8 cellular contexts compared by ENCODE assay signal in genomic region chr7:92447239-92448184, GRCh38. TPM values are rescaled to one million over a fixed set of nuclear protein-coding genes. Genes with fewer than 3 reads are reported as not detected.
A peak's percentile ranks its signal among the peaks of the same experiment; 100 is the strongest.
DNase-seq lines count a peak whose midpoint lies in the region; ATAC-seq and TF ChIP-seq lines count a peak whose summit lies in the region.

GATAD1 (plus strand) TSS chr7:92447482; CDS start chr7:92447730, 248 bp downstream.

- peak; percentile 75 for DNase-seq in NCI-H1048 (lab: John Stamatoyannopoulos, UW)
- peak; percentile 89 for DNase-seq in SKM-1 (lab: John Stamatoyannopoulos, UW; ENCODE audit: unreplicated experiment)
- peak; percentile 83 to 90 for DNase-seq in activated naive CD4-positive, alpha-beta T cell treated with anti-CD3 and anti-CD28 coated beads, Interleukin-2, amount 50 U/mL, for 72 hours (ENCODE audit: low spot score in 2 of 2)
- DNase-seq in glomerular endothelial cell (ENCODE audit: extremely low read depth, low read depth, low spot score): peak; percentile 66
- DNase-seq in omental fat pad (ENCODE audit: low spot score): peak; percentile 55
- DNase-seq in testis: peak; percentile 95

- ATAC-seq in HG02588 (IDR thresholded peaks at IDR 0.05; ENCODE audit: unreplicated experiment): peak; percentile 92
- peak; percentile 87 to 92 for ATAC-seq in activated naive CD4-positive, alpha-beta T cell treated with anti-CD3 and anti-CD28 coated beads, Interleukin-2, amount 50 U/mL, for 72 hours
- peak; percentile 99 for ATAC-seq in omental fat pad (ENCODE audit: low FRiP score)

- intact Hi-C loops in testis (cut with DNase I; ENCODE audit: low total_unique reads): no loop called here

- no peaks in the 10 kb centered on the region for H3K9me3 ChIP-seq in testis

- no peaks in the 10 kb centered on the region for H3K9me3 Mint-ChIP-seq in activated naive CD4-positive, alpha-beta T cell treated with anti-CD3 and anti-CD28 coated beads, Interleukin-2, amount 50 U/mL, for 72 hours

- H3K4me3 ChIP-seq in testis: peak within 1 kb of the TSS; percentile 85 to 98

- peaks cover 10% of the 10 kb centered on the region for H3K4me1 ChIP-seq in testis

- peak within 1 kb of the TSS; percentile 90 to 91 for H3K27ac ChIP-seq in testis

- WGBS in testis, 2 donors: 0% methylated on average over 3 to 65 of the region's 91 CpGs

- H3K36me3 ChIP-seq in testis (ENCODE audit: low read depth, missing control alignments): no peaks in the 10 kb centered on the region

- peak within 1 kb of the TSS; percentile 93 for H3K27ac Mint-ChIP-seq in activated naive CD4-positive, alpha-beta T cell treated with anti-CD3 and anti-CD28 coated beads, Interleukin-2, amount 50 U/mL, for 72 hours

- TF ChIP-seq POLR2A in testis (IDR thresholded peaks at IDR 0.05): no peak

- TF ChIP-seq CTCF in GM12801 (IDR thresholded peaks at IDR 0.05; ENCODE audit: extremely low read depth, insufficient read length) (peak; percentile 58), omental fat pad (IDR thresholded peaks at IDR 0.05) (peak in 2 of 3 donors; percentile 70 to 72), testis (IDR thresholded peaks at IDR 0.05) (peak; percentile 90 to 97 (median 96))

- no peaks in the 10 kb centered on the region for H3K27me3 ChIP-seq in testis

- H3K36me3 Mint-ChIP-seq in activated naive CD4-positive, alpha-beta T cell treated with anti-CD3 and anti-CD28 coated beads, Interleukin-2, amount 50 U/mL, for 72 hours: peaks cover 6 to 15% of the 10 kb centered on the region in 2 donors

RNA-seq across cellular contexts. Expression of gene GATAD1, which starts in this region (rescaled TPM):
- 10 to 100 TPM; 16.8 to 45.6 TPM for total RNA-seq in activated naive CD4-positive, alpha-beta T cell treated with anti-CD3 and anti-CD28 coated beads, Interleukin-2, amount 50 U/mL, for 72 hours
- total RNA-seq in glomerular endothelial cell (17.8 and 24.8 TPM in 2 replicates), omental fat pad (10 to 100 TPM; 18.1 to 55.5 (median 28.4) TPM), testis (10 to 100 TPM; 65.5 to 71.7 TPM)
- 22.7 TPM for polyA plus RNA-seq in testis (ENCODE audit: insufficient read depth, low read depth, low replicate concordance)

Comparison
In these comparisons a context has a peak if more than half of its experiments do, and no peak if none do; other contexts are left out.
1. Peak in every context shown above with its lines: DNase-seq, ATAC-seq, H3K4me3 ChIP-seq and H3K27ac ChIP-seq.